8 cellular contexts compared by ENCODE assay signal in the genomic region with DNA sequence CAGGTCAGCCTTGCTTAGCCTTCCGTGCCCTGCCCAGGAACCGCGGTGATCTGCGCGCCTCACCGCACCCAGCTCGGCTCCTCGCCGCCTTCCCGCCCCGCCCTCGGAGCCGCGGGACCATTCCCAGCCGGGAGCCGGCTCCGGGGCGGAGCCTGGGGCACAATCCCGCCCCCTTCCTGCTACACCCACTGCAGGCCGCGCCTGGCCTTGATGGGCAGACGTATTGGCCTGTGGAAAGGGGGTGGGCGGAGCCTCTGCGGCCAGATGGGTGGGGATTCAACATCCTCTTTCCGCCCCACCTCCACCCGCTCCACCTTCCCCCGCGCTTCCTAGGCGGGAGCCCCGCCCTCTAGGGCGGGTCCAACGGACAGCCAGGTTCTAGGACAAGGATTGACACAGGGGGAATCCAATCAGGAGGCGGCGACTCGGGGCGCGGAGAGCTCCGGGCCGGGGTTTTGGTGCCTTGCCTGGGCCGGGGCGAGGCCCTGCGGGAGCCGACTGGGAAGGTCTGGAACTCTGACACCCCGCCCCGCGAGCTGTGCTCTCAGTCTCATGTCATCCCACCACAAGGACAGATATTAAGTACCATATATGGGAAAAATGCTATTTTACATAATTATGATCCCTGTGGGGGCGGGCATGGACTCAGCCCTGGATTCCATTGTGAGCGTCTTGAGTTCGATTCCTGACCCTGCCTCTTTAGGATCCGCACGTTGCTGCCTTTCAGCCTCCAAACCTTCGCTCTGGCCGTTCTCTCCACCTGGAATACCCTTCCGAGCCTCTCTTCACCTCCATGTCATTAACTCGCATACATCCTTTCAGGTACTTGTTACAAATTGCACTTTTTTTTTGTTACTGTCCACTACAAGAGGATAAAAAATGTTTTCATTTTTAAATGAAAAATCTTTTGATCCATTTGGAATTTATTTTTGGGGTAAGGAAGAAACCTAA. TPM values are rescaled to one million over a fixed set of nuclear protein-coding genes. Genes with fewer than 3 reads are reported as not detected.
DNase-seq lines count a peak whose midpoint lies in the region; ATAC-seq and TF ChIP-seq lines count a peak whose summit lies in the region.

A gene (minus strand): TSS at position 54 of the 951 bp plus-strand sequence. CDS start 38,731 bp downstream, outside the sequence.

- peak; percentile 61 for ATAC-seq in HG02588 (IDR thresholded peaks at IDR 0.05; ENCODE audit: unreplicated experiment)
- ATAC-seq in activated naive CD4-positive, alpha-beta T cell treated with anti-CD3 and anti-CD28 coated beads, Interleukin-2, amount 50 U/mL, for 72 hours = peak; percentile 69 to 87

- peak within 1 kb of the TSS; percentile 95 to 96 for H3K27ac Mint-ChIP-seq in activated naive CD4-positive, alpha-beta T cell treated with anti-CD3 and anti-CD28 coated beads, Interleukin-2, amount 50 U/mL, for 72 hours

- H3K27me3 ChIP-seq in GM06990 (replicated peaks; ENCODE audit: control insufficient read depth, insufficient read depth, low read length) (no peaks in the 10 kb centered on the region), suprapubic skin (no peaks in the 10 kb centered on the region)

- TF ChIP-seq POLR2A in suprapubic skin (IDR thresholded peaks at IDR 0.05) = peak; percentile 77 to 97

- H3K9me3 Mint-ChIP-seq in activated naive CD4-positive, alpha-beta T cell treated with anti-CD3 and anti-CD28 coated beads, Interleukin-2, amount 50 U/mL, for 72 hours = no peaks in the 10 kb centered on the region

- peaks cover 40% of the 10 kb centered on the region for H3K4me1 ChIP-seq in suprapubic skin

- H3K4me3 ChIP-seq in GM06990 (replicated peaks; ENCODE audit: low read depth, low read length) = peak within 1 kb of the TSS; percentile 97
- peak within 1 kb of the TSS; percentile 78 for H3K4me3 ChIP-seq in suprapubic skin

- TF ChIP-seq CTCF in GM06990 (IDR thresholded peaks at IDR 0.05; ENCODE audit: insufficient read depth, low read length, poor library complexity, severe bottlenecking) (no peak), suprapubic skin (IDR thresholded peaks at IDR 0.05) (no peak)

- H3K9me3 ChIP-seq in suprapubic skin = no peaks in the 10 kb centered on the region

- H3K27ac ChIP-seq in suprapubic skin = peak within 1 kb of the TSS; percentile 98

- 11% methylated on average over 9 of the region's 55 CpGs for WGBS in suprapubic skin

- TF ChIP-seq EP300 in suprapubic skin (IDR thresholded peaks at IDR 0.05) = no peak

- peak; percentile 99 for DNase-seq in GM06990 (ENCODE audit: extremely low read depth, insufficient read length)
- peak; percentile 99 for DNase-seq in NCI-H1092 treated with DMSO at 0.1 percent for 48 hours (lab: John Stamatoyannopoulos, UW)
- peak; percentile 91 for DNase-seq in SKM-1 (lab: John Stamatoyannopoulos, UW; ENCODE audit: unreplicated experiment)
- DNase-seq in activated naive CD4-positive, alpha-beta T cell treated with anti-CD3 and anti-CD28 coated beads, Interleukin-2, amount 50 U/mL, for 72 hours (ENCODE audit: low spot score in 2 of 2) = peak; percentile 99 to 100
- DNase-seq in globus pallidus (ENCODE audit: low spot score) = peak; percentile 100
- peak; percentile 79 to 100 (median 99) for DNase-seq in nucleus accumbens (lab: John Stamatoyannopoulos, UW)
- peak; percentile 99 to 100 for DNase-seq in suprapubic skin (ENCODE audit: low spot score in 2 of 2)

- peaks cover 25 to 34% of the 10 kb centered on the region in 2 donors for H3K36me3 Mint-ChIP-seq in activated naive CD4-positive, alpha-beta T cell treated with anti-CD3 and anti-CD28 coated beads, Interleukin-2, amount 50 U/mL, for 72 hours

- peaks cover 4% of the 10 kb centered on the region for H3K36me3 ChIP-seq in GM06990 (ENCODE audit: control insufficient read depth, insufficient read depth, low read length)
- no peaks in the 10 kb centered on the region for H3K36me3 ChIP-seq in suprapubic skin

RNA-seq across cellular contexts. Expression of the gene that starts here (rescaled TPM):
- total RNA-seq in activated naive CD4-positive, alpha-beta T cell treated with anti-CD3 and anti-CD28 coated beads, Interleukin-2, amount 50 U/mL, for 72 hours = 100 to 1,000 TPM; 521 to 691 TPM
- total RNA-seq in suprapubic skin = 100 to 1,000 TPM; 284 to 323 (median 294) TPM

Comparison
In these comparisons a context has a peak if more than half of its experiments do, and no peak if none do; other contexts are left out.
1. Peak in every context shown above with its lines: DNase-seq, ATAC-seq, H3K4me3 ChIP-seq and H3K27ac ChIP-seq.